ENCODE assay signal across 29 cellular contexts in the genomic region with DNA sequence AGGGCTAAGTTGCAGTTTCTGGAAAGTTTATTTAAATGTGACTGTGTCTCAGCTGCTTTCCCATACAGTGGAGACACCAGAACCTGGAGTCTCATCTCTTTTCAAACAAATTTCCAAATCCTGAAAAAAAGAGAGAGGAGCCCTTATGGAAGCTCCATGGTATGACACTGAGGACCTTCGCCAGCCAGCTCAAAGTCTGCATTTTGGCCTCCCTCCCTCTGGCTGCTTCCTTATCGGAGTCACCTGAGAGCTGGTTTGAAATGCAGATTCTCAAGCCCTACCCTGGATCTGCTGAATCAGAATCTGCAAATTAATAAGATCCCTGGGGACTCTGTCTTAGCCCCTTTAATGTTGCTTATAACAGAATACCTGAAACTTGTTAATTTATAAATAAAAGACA.
"Had no signal": no experiment of that assay in that cellular context is flagged by ENCODE, and none has a peak within 500 bp of the region (broad histone marks: within the 10 kb centered on the region; RNA-seq: fewer than 3 reads in every experiment).

No MANE protein-coding gene starts in this region.

- H3K36me3 Mint-ChIP-seq: naive B cell; natural killer cell; neural progenitor cell; stimulated activated memory B cell treated with anti-CD40 and anti-IgM and Interleukin-4, amounts not matched to agents 10 μg/mL and 1 μg/mL and 100 μg/mL, for 72 hours; type B pancreatic cell had no signal

- H3K9ac ChIP-seq: neural progenitor cell had no signal

- DNase-seq: naive B cell; natural killer cell; occipital lobe; pancreas; retina; right cardiac atrium; right lobe of liver; sigmoid colon; small intestine; stimulated activated CD4-positive, alpha-beta T cell treated with anti-CD3 and anti-CD28 coated beads, Interleukin-15, amount 100 ng/mL, for 24 hours; stimulated activated CD4-positive, alpha-beta T cell treated with anti-CD3 and anti-CD28 coated beads, Interleukin-2, amount 100 ng/mL, for 24 hours; stimulated activated CD4-positive, alpha-beta T cell treated with anti-CD3 and anti-CD28 coated beads, Interleukin-4, amount 100 ng/mL, for 1 hour; stimulated activated CD4-positive, alpha-beta T cell treated with anti-CD3 and anti-CD28 coated beads, Interleukin-4, amount 100 ng/mL, for 4 hours; stimulated activated CD8-positive, alpha-beta memory T cell treated with anti-CD3 and anti-CD28 coated beads, Interleukin-4, amount 100 ng/mL, for 48 hours; stimulated activated naive CD4-positive, alpha-beta T cell; stimulated activated naive CD8-positive, alpha-beta T cell treated with anti-CD3 and anti-CD28 coated beads, Interleukin-15, amount 100 ng/mL, for 72 hours; stimulated activated naive CD8-positive, alpha-beta T cell treated with anti-CD3 and anti-CD28 coated beads, Interleukin-15, Interleukin-2, amounts not matched to agents 100 U/mL and 50 U/mL, for 24 hours; substantia nigra; testis; tibial artery; transverse colon; upper lobe of right lung; uterus had no signal

- H3K27ac ChIP-seq: neural progenitor cell, pancreas, prostate gland, right lobe of liver, sigmoid colon, suprapubic skin, testis, tibial artery, transverse colon, upper lobe of right lung, uterus had no signal

- FAIRE-seq: pancreas, small intestine had no signal

- H3K27me3 ChIP-seq: neural progenitor cell, pancreas, right lobe of liver, sigmoid colon, suprapubic skin, testis, tibial artery, transverse colon, upper lobe of right lung, uterus had no signal

- H3K4me1 ChIP-seq: right lobe of liver had no signal

- H3K9me3 ChIP-seq: pancreas, prostate gland, right lobe of liver, sigmoid colon, suprapubic skin, testis, tibial artery, transverse colon, upper lobe of right lung, uterus had no signal

- H3K4me2 ChIP-seq: neural progenitor cell had no signal

- H2AFZ ChIP-seq: neural progenitor cell had no signal

- H3K36me3 ChIP-seq: neural progenitor cell, pancreas, prostate gland, right lobe of liver, sigmoid colon, suprapubic skin, tibial artery, transverse colon, upper lobe of right lung, uterus had no signal

- H3K4me1 Mint-ChIP-seq: naive B cell; natural killer cell; stimulated activated memory B cell treated with anti-CD40 and anti-IgM and Interleukin-4, amounts not matched to agents 10 μg/mL and 1 μg/mL and 100 μg/mL, for 72 hours had no signal

- H3K27ac Mint-ChIP-seq: naive B cell; natural killer cell; nephron; neural progenitor cell; stimulated activated memory B cell treated with anti-CD40 and anti-IgM and Interleukin-4, amounts not matched to agents 10 μg/mL and 1 μg/mL and 100 μg/mL, for 72 hours; stimulated activated naive CD8-positive, alpha-beta T cell treated with anti-CD3 and anti-CD28 coated beads, Interleukin-15, amount 100 ng/mL, for 72 hours; type B pancreatic cell had no signal

- H3K27me3 Mint-ChIP-seq: naive B cell; stimulated activated memory B cell treated with anti-CD40 and anti-IgM and Interleukin-4, amounts not matched to agents 10 μg/mL and 1 μg/mL and 100 μg/mL, for 72 hours; stimulated activated naive CD8-positive, alpha-beta T cell treated with anti-CD3 and anti-CD28 coated beads, Interleukin-15, amount 100 ng/mL, for 72 hours; type B pancreatic cell had no signal

- H3K4me3 ChIP-seq: neural progenitor cell, pancreas, prostate gland, right lobe of liver, sigmoid colon, suprapubic skin, testis, tibial artery, transverse colon, upper lobe of right lung, uterus had no signal

- H3K4me3 Mint-ChIP-seq: naive B cell; natural killer cell; nephron; neural progenitor cell; stimulated activated memory B cell treated with anti-CD40 and anti-IgM and Interleukin-4, amounts not matched to agents 10 μg/mL and 1 μg/mL and 100 μg/mL, for 72 hours; stimulated activated naive CD8-positive, alpha-beta T cell treated with anti-CD3 and anti-CD28 coated beads, Interleukin-15, amount 100 ng/mL, for 72 hours; type B pancreatic cell had no signal

- ATAC-seq: natural killer cell; pancreas; right cardiac atrium; right lobe of liver; stimulated activated memory B cell treated with anti-CD40 and anti-IgM and Interleukin-4, amounts not matched to agents 10 μg/mL and 1 μg/mL and 100 μg/mL, for 72 hours; stimulated activated naive CD8-positive, alpha-beta T cell treated with anti-CD3 and anti-CD28 coated beads, Interleukin-15, amount 100 ng/mL, for 72 hours; stimulated activated naive CD8-positive, alpha-beta T cell treated with anti-CD3 and anti-CD28 coated beads, Interleukin-15, Interleukin-2, amounts not matched to agents 100 U/mL and 50 U/mL, for 24 hours; upper lobe of right lung had no signal

- H3K9me3 Mint-ChIP-seq: naive B cell; natural killer cell; nephron; neural progenitor cell; stimulated activated memory B cell treated with anti-CD40 and anti-IgM and Interleukin-4, amounts not matched to agents 10 μg/mL and 1 μg/mL and 100 μg/mL, for 72 hours; stimulated activated naive CD8-positive, alpha-beta T cell treated with anti-CD3 and anti-CD28 coated beads, Interleukin-15, amount 100 ng/mL, for 72 hours; type B pancreatic cell had no signal
